ENCODE assay signal across 18 cellular contexts in genomic region chr17:74099441-74100340, GRCh38.
A peak's percentile ranks its signal among the peaks of the same experiment; 100 is the strongest.
DNase-seq lines count a peak whose midpoint lies in the region; ATAC-seq and TF ChIP-seq lines count a peak whose summit lies in the region.
"Had no signal": no experiment of that assay in that cellular context is flagged by ENCODE, and none has a peak within 500 bp of the region (broad histone marks: within the 10 kb centered on the region; RNA-seq: fewer than 3 reads in every experiment).

No MANE protein-coding gene starts in this region.

- H3K4me1 Mint-ChIP-seq in WTC11: no peaks in the 10 kb centered on the region
- H3K4me1 Mint-ChIP-seq: CD4-positive, CD25-positive, alpha-beta regulatory T cell had no signal

- H3K27ac Mint-ChIP-seq in WTC11: no peak overlapping the region
- H3K27ac Mint-ChIP-seq: CD4-positive, CD25-positive, alpha-beta regulatory T cell; HFFc6 had no signal

- TF ChIP-seq CTCF in HEK293 (tag by site-specific recombination; IDR thresholded peaks at IDR 0.05) (no peak), WTC11 (IDR thresholded peaks at IDR 0.05) (no peak)

- H3K9me3 Mint-ChIP-seq in WTC11: no peaks in the 10 kb centered on the region
- H3K9me3 Mint-ChIP-seq: CD4-positive, CD25-positive, alpha-beta regulatory T cell had no signal

- DNase-seq in DMS79 (lab: John Stamatoyannopoulos, UW) (peak; percentile 58), WTC11 (ENCODE audit: low spot score) (no peak), retina (peak; percentile 36), LoVo (ENCODE audit: low spot score) (no peak), pons (ENCODE audit: low spot score) (no peak)
- no peak for DNase-seq in stimulated activated naive CD4-positive, alpha-beta T cell treated with Interleukin-2 at 50 U/mL for 16 hours (lab: John Stamatoyannopoulos, UW)
- DNase-seq: AML-193; Calu3; CD4-positive, CD25-positive, alpha-beta regulatory T cell; DND-41; GM23248; HFFc6; NCI-H1105; NCI-H1694; NCI-H774; SW 1271 had no signal

- no peaks in the 10 kb centered on the region for H3K36me3 Mint-ChIP-seq in WTC11
- H3K36me3 Mint-ChIP-seq: CD4-positive, CD25-positive, alpha-beta regulatory T cell had no signal

- no peak overlapping the region for H3K4me3 Mint-ChIP-seq in WTC11
- H3K4me3 Mint-ChIP-seq: CD4-positive, CD25-positive, alpha-beta regulatory T cell; HFFc6 had no signal

- no peaks in the 10 kb centered on the region for H3K9me3 ChIP-seq in HEK293 (ENCODE audit: control insufficient read depth, insufficient read depth, low read depth, low read length)

- H3K4me1 ChIP-seq in HEK293 (ENCODE audit: control insufficient read depth, insufficient read depth, low read length): no peaks in the 10 kb centered on the region

- no peaks in the 10 kb centered on the region; the same call in 1 of the 2 replicates for H3K27me3 Mint-ChIP-seq in WTC11 (ENCODE audit: low read depth)

- H3K27ac ChIP-seq in HEK293 (ENCODE audit: extremely low read depth, low read depth, low read length): no peak overlapping the region
- H3K27ac ChIP-seq: GM23248 had no signal

- POLR2A ChIA-PET in HEK293 (lab: Yijun Ruan, JAX): no interaction called here
- POLR2A ChIA-PET in WTC11 (lab: Charles Lee): no interaction called here

- CTCF ChIA-PET in HEK293 (lab: Yijun Ruan, JAX): interaction anchor here (0.6 to 1.6 kb wide), 2 partner anchors 100 to 119 kb away, joined by 3 read pairs; no protein-coding TSS in a partner anchor
- CTCF ChIA-PET in WTC11 (lab: Charles Lee): interaction anchor here (0.9 to 1.2 kb wide), 2 partner anchors 10 to 100 kb away, joined by 4 to 5 read pairs; no protein-coding TSS in a partner anchor

- H3K4me3 ChIP-seq in HEK293 (ENCODE audit: low read depth, low read length): no peak overlapping the region
- H3K4me3 ChIP-seq: GM23248, K562 had no signal

- H3K36me3 ChIP-seq in HEK293 (ENCODE audit: control insufficient read depth in 2 of 2, insufficient read depth in 1 of 2, low read length in 2 of 2): no peaks in the 10 kb centered on the region

- ATAC-seq in WTC11: peak; percentile 66
- ATAC-seq: K562 had no signal

TF ChIP-seq in HEK293, 187 proteins besides CTCF, POLR2A, EP300 and RAD21:
- TF ChIP-seq ZNF571 (tag by site-specific recombination; IDR thresholded peaks at IDR 0.05) (no peak), ZBTB21 (tag by site-specific recombination; IDR thresholded peaks at IDR 0.05) (no peak), EGR2 (tag by site-specific recombination; IDR thresholded peaks at IDR 0.05; ENCODE audit: low read depth) (peak; percentile 21; the same call in 1 of the 2 replicates), ZIC2 (tag by site-specific recombination; IDR thresholded peaks at IDR 0.05) (peak; percentile 71), GLIS1 (tag by site-specific recombination; IDR thresholded peaks at IDR 0.05) (peak; percentile 78)
TF ChIP-seq in HEK293: peak in this region for 3.

TF ChIP-seq in WTC11, 78 proteins besides CTCF, POLR2A, EP300 and RAD21:
- no peak for TF ChIP-seq ZNF396 (CRISPR knock-in tag; IDR thresholded peaks at IDR 0.05; ENCODE audit: borderline replicate concordance)
- no peak for TF ChIP-seq TEAD1 (CRISPR knock-in tag; IDR thresholded peaks at IDR 0.05)
- TF ChIP-seq NR2C2 (CRISPR knock-in tag; IDR thresholded peaks at IDR 0.05): no peak
- TF ChIP-seq ZNF232 (CRISPR knock-in tag; IDR thresholded peaks at IDR 0.05): no peak
- TF ChIP-seq ZBTB21 (CRISPR knock-in tag; IDR thresholded peaks at IDR 0.05; ENCODE audit: borderline replicate concordance): no peak
- TF ChIP-seq ZNF423 (CRISPR knock-in tag; IDR thresholded peaks at IDR 0.05): no peak
- TF ChIP-seq ATF2 (CRISPR knock-in tag; IDR thresholded peaks at IDR 0.05; ENCODE audit: borderline replicate concordance, low read depth): no peak
- TF ChIP-seq RORB (CRISPR knock-in tag; IDR thresholded peaks at IDR 0.05): no peak
- TF ChIP-seq ATF6 (CRISPR knock-in tag; IDR thresholded peaks at IDR 0.05): no peak
- TF ChIP-seq KAT7 (CRISPR knock-in tag; IDR thresholded peaks at IDR 0.05; ENCODE audit: borderline replicate concordance): no peak

Comparison
In these comparisons a context has a peak if more than half of its experiments do, and no peak if none do; other contexts are left out.
1. DNase-seq: peak in DMS79 (single experiment) and retina (single experiment); none in WTC11 (single experiment), LoVo (single experiment), pons (single experiment) and stimulated activated naive CD4-positive, alpha-beta T cell treated with Interleukin-2 at 50 U/mL for 16 hours (single experiment).